In genomic region chr10:5684318-5684970, GRCh38 we compare ENCODE assay signal across 8 cellular contexts. TPM values are rescaled to one million over a fixed set of nuclear protein-coding genes. Genes with fewer than 3 reads are reported as not detected.
A peak's percentile ranks its signal among the peaks of the same experiment; 100 is the strongest.
DNase-seq lines count a peak whose midpoint lies in the region; ATAC-seq and TF ChIP-seq lines count a peak whose summit lies in the region.

TSS of gene TASOR2 (plus strand) at chr10:5684838. CDS start at chr10:5720643, 35,805 bp downstream.

- no peak for TF ChIP-seq CTCF in esophagus squamous epithelium (IDR thresholded peaks at IDR 0.05)

- H3K36me3 ChIP-seq in esophagus squamous epithelium = no peaks in the 10 kb centered on the region

- peak within 1 kb of the TSS; percentile 97 for H3K4me3 Mint-ChIP-seq in activated T-helper 1 cell treated with anti-CD3 and anti-CD28 coated beads, Interleukin-12 subunit alpha, Interleukin-12 subunit beta, Interleukin-2, Interleukin-4 antibody, amounts not matched to agents 30 ng/mL and 10 ng/mL and 1 ng/mL, durations not matched to agents 14 hours and 24 hours and 36 hours

- H3K27ac ChIP-seq in esophagus squamous epithelium = peak within 1 kb of the TSS; percentile 89 to 95 (median 92)

- peaks cover 0 to 45% (median 4%) of the 10 kb centered on the region in 3 donors for H3K4me1 ChIP-seq in esophagus squamous epithelium

- H3K27ac Mint-ChIP-seq in activated T-helper 1 cell treated with anti-CD3 and anti-CD28 coated beads, Interleukin-12 subunit alpha, Interleukin-12 subunit beta, Interleukin-2, Interleukin-4 antibody, amounts not matched to agents 30 ng/mL and 10 ng/mL and 1 ng/mL, durations not matched to agents 14 hours and 24 hours and 36 hours = peak within 1 kb of the TSS; percentile 97

- H3K4me3 ChIP-seq in esophagus squamous epithelium = peak within 1 kb of the TSS; percentile 68 to 99 (median 96)

- H3K9me3 ChIP-seq in esophagus squamous epithelium = no peaks in the 10 kb centered on the region

- H3K4me1 Mint-ChIP-seq in activated T-helper 1 cell treated with anti-CD3 and anti-CD28 coated beads, Interleukin-12 subunit alpha, Interleukin-12 subunit beta, Interleukin-2, Interleukin-4 antibody, amounts not matched to agents 30 ng/mL and 10 ng/mL and 1 ng/mL, durations not matched to agents 14 hours and 24 hours and 36 hours (ENCODE audit: low read depth) = peaks cover 62% of the 10 kb centered on the region

- TF ChIP-seq POLR2A in esophagus squamous epithelium (IDR thresholded peaks at IDR 0.05) = peak in 2 of 4 donors; percentile 52 to 57

- peak; percentile 61 for ATAC-seq in GM21825 (IDR thresholded peaks at IDR 0.05; ENCODE audit: unreplicated experiment)

- intact Hi-C loops in activated T-helper 1 cell treated with anti-CD3 and anti-CD28 coated beads, Interleukin-12 subunit alpha, Interleukin-12 subunit beta, Interleukin-2, Interleukin-4 antibody, amounts not matched to agents 30 ng/mL and 10 ng/mL and 1 ng/mL, durations not matched to agents 14 hours and 24 hours and 36 hours (cut with micrococcal nuclease) = loop anchor here (1.0 to 10.0 kb wide), 10 partner anchors 18 to 400 kb away; partner anchors contain the start of genes ASB13, FBH1, GDI2 and RBM17
- intact Hi-C loops in esophagus squamous epithelium (cut with DNase I) = no loop called here

- no peaks in the 10 kb centered on the region for H3K27me3 ChIP-seq in esophagus squamous epithelium

- H3K36me3 Mint-ChIP-seq in activated T-helper 1 cell treated with anti-CD3 and anti-CD28 coated beads, Interleukin-12 subunit alpha, Interleukin-12 subunit beta, Interleukin-2, Interleukin-4 antibody, amounts not matched to agents 30 ng/mL and 10 ng/mL and 1 ng/mL, durations not matched to agents 14 hours and 24 hours and 36 hours (ENCODE audit: low read depth) = peaks cover 13% of the 10 kb centered on the region

- H3K27me3 Mint-ChIP-seq in activated T-helper 1 cell treated with anti-CD3 and anti-CD28 coated beads, Interleukin-12 subunit alpha, Interleukin-12 subunit beta, Interleukin-2, Interleukin-4 antibody, amounts not matched to agents 30 ng/mL and 10 ng/mL and 1 ng/mL, durations not matched to agents 14 hours and 24 hours and 36 hours (ENCODE audit: insufficient read depth) = no peaks in the 10 kb centered on the region

- H3K9me3 Mint-ChIP-seq in activated T-helper 1 cell treated with anti-CD3 and anti-CD28 coated beads, Interleukin-12 subunit alpha, Interleukin-12 subunit beta, Interleukin-2, Interleukin-4 antibody, amounts not matched to agents 30 ng/mL and 10 ng/mL and 1 ng/mL, durations not matched to agents 14 hours and 24 hours and 36 hours = no peaks in the 10 kb centered on the region

- WGBS in esophagus squamous epithelium, 2 donors = 2 to 3% methylated on average over 25 to 35 of the region's 54 CpGs

- DNase-seq in DMS79 treated with DMSO at 0.1 percent for 48 hours (lab: John Stamatoyannopoulos, UW) (peak; percentile 76), Kasumi-1 (lab: John Stamatoyannopoulos, UW) (peak; percentile 99), RPMI7951 (ENCODE audit: low read depth) (peak; percentile 98), esophagus squamous epithelium (lab: John Stamatoyannopoulos, UW) (peak; percentile 83), myocyte (ENCODE audit: low read depth) (peak; percentile 99)
- peak; percentile 96 for DNase-seq in activated T-helper 1 cell treated with anti-CD3 and anti-CD28 coated beads, Interleukin-12 subunit alpha, Interleukin-12 subunit beta, Interleukin-2, Interleukin-4 antibody, amounts not matched to agents 30 ng/mL and 10 ng/mL and 1 ng/mL, durations not matched to agents 14 hours and 24 hours and 36 hours (ENCODE audit: low spot score)
- DNase-seq in stimulated activated CD8-positive, alpha-beta memory T cell treated with anti-CD3 and anti-CD28 coated beads, Interleukin-7, amount 100 ng/mL, for 48 hours (ENCODE audit: extremely low read depth in 1 of 2, low read depth in 1 of 2) = peak; percentile 96 to 97

RNA-seq across cellular contexts. Expression of gene TASOR2, which starts in this region (rescaled TPM):
- total RNA-seq in RPMI7951 (2014; rRNA removed; shearing (Covaris generic)) = 71.9 and 92.0 TPM in 2 replicates
- total RNA-seq in activated T-helper 1 cell treated with anti-CD3 and anti-CD28 coated beads, Interleukin-12 subunit alpha, Interleukin-12 subunit beta, Interleukin-2, Interleukin-4 antibody, amounts not matched to agents 30 ng/mL and 10 ng/mL and 1 ng/mL, durations not matched to agents 14 hours and 24 hours and 36 hours = 89.2 and 90.9 TPM in 2 replicates
- 10 to 100 TPM; 18.0 to 86.8 (median 41.4) TPM for total RNA-seq in esophagus squamous epithelium
- total RNA-seq in myocyte = 89.5 and 93.8 TPM in 2 replicates
- polyA plus RNA-seq in myocyte (2012) = 14.5 TPM

Comparison
In these comparisons a context has a peak if more than half of its experiments do, and no peak if none do; other contexts are left out.
1. Peak in every context shown above with its lines: DNase-seq, ATAC-seq, H3K4me3 ChIP-seq and H3K27ac ChIP-seq.